26 cellular contexts compared by ENCODE assay signal in the genomic region with DNA sequence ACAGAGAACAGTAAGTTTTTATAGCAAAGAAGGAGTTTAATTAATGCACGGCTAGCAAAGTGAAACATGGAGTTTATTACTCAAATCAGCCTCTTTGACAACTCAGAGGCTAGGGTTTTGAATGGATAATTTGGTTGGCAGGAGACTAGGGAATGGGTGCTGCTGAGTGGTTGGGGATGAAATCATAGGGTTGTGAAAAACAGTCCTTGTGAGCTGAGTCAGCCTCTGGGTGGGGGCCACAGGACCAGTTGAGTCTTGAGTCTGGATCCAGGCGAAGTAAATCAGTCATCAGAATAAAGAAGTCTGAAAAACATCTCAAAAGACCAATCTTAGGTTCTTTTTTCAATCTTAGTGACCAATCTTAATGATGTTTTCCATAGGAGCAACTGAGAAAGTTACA.
DNase-seq lines count a peak whose midpoint lies in the region; ATAC-seq, FAIRE-seq and TF ChIP-seq lines count a peak whose summit lies in the region.
"Had no signal": no experiment of that assay in that cellular context is flagged by ENCODE, and none has a peak within 500 bp of the region (broad histone marks: within the 10 kb centered on the region; RNA-seq: fewer than 3 reads in every experiment).

No MANE protein-coding gene starts in this region.

- no peak for FAIRE-seq in bronchial epithelial cell (lab: Jason Lieb, UNC)
- no peak for FAIRE-seq in kidney (lab: Jason Lieb, UNC)
- no peak for FAIRE-seq in pancreas (lab: Jason Lieb, UNC)
- FAIRE-seq: A549, H1, HepG2, K562 had no signal

- no peaks in the 10 kb centered on the region for H3K27me3 Mint-ChIP-seq in chondrocyte (ENCODE audit: low read depth)
- H3K27me3 Mint-ChIP-seq: B cell had no signal

- no peak overlapping the region for H3K4me3 Mint-ChIP-seq in chondrocyte (ENCODE audit: unreplicated experiment)
- H3K4me3 Mint-ChIP-seq: B cell, CD14-positive monocyte had no signal

- DNase-seq in bronchial epithelial cell (ENCODE audit: low read depth) (peak; percentile 75), kidney (no peak), sigmoid colon (no peak), chondrocyte (ENCODE audit: low spot score) (no peak), NCI-H345 (lab: John Stamatoyannopoulos, UW) (no peak), pancreas (no peak)
- DNase-seq: DMS53, GDM1, MM.1S, NCI-H1092, NCI-H1436, NCI-H1930, NCI-H2227 treated with DMSO at 0.1 percent for 48 hours, NCI-H510A treated with DMSO at 0.1 percent for 48 hours, NCI-H748 treated with DMSO at 0.1 percent for 48 hours, SIG-M5, SK-N-SH had no signal

- TF ChIP-seq CTCF in bronchial epithelial cell (IDR thresholded peaks at IDR 0.05; ENCODE audit: insufficient read depth, low read length, severe bottlenecking) (no peak), kidney (IDR thresholded peaks at IDR 0.05; ENCODE audit: borderline replicate concordance, extremely low read depth, insufficient read depth) (no peak), sigmoid colon (IDR thresholded peaks at IDR 0.05) (no peak), chondrocyte (IDR thresholded peaks at IDR 0.05) (no peak), pancreas (IDR thresholded peaks at IDR 0.05) (no peak)

- ATAC-seq in GM19463 (IDR thresholded peaks at IDR 0.05; ENCODE audit: unreplicated experiment): peak; percentile 23
- ATAC-seq in pancreas: no peak
- ATAC-seq: A549, HCT116, HepG2, K562 had no signal

- no peak overlapping the region for H3K4me3 ChIP-seq in bronchial epithelial cell (ENCODE audit: low read depth, low read length)
- no peak overlapping the region for H3K4me3 ChIP-seq in kidney (ENCODE audit: low read length in 2 of 2)
- H3K4me3 ChIP-seq in sigmoid colon: no peak overlapping the region
- no peak overlapping the region for H3K4me3 ChIP-seq in pancreas
- H3K4me3 ChIP-seq: A549, K562 had no signal

- no peak overlapping the region for H3K27ac Mint-ChIP-seq in chondrocyte (ENCODE audit: unreplicated experiment)
- H3K27ac Mint-ChIP-seq: B cell, CD14-positive monocyte had no signal

- 65 to 87% methylated on average over 2 of the region's 2 CpGs for WGBS in sigmoid colon, 2 donors
- 67 to 76% methylated on average over 2 of the region's 2 CpGs for WGBS in pancreas, 2 donors

- H3K27me3 ChIP-seq in bronchial epithelial cell (ENCODE audit: control insufficient read depth, insufficient read depth, low read length) (no peaks in the 10 kb centered on the region), sigmoid colon (no peaks in the 10 kb centered on the region), pancreas (no peaks in the 10 kb centered on the region)

- H3K36me3 Mint-ChIP-seq in chondrocyte (ENCODE audit: low read depth): no peaks in the 10 kb centered on the region
- H3K36me3 Mint-ChIP-seq: CD14-positive monocyte had no signal

- intact Hi-C loops in kidney (cut with DNase I) (no loop called here), sigmoid colon (cut with DNase I) (no loop called here), pancreas (cut with DNase I) (no loop called here)

- H3K9me3 ChIP-seq in kidney (ENCODE audit: control insufficient read depth in 1 of 2, low read length in 2 of 2) (peaks cover 2 to 25% of the 10 kb centered on the region in 2 donors), sigmoid colon (peaks cover 0 to 3% (median 0%) of the 10 kb centered on the region in 4 donors), pancreas (no peaks in the 10 kb centered on the region)
- H3K9me3 ChIP-seq: A549, SK-N-SH had no signal

- no peaks in the 10 kb centered on the region for H3K4me1 Mint-ChIP-seq in chondrocyte (ENCODE audit: low read depth)
- H3K4me1 Mint-ChIP-seq: B cell, CD14-positive monocyte had no signal

- H3K4me1 ChIP-seq in kidney (ENCODE audit: control insufficient read depth in 1 of 2, insufficient read depth in 1 of 2, low read depth in 1 of 2, low read length in 2 of 2) (peaks cover 0 to 7% of the 10 kb centered on the region in 2 donors), sigmoid colon (peaks cover 0 to 17% (median 11%) of the 10 kb centered on the region in 4 donors), pancreas (peaks cover 0 to 8% (median under 1%) of the 10 kb centered on the region in 3 donors)
- H3K4me1 ChIP-seq: A549 had no signal

- no peak for TF ChIP-seq POLR2A in sigmoid colon (IDR thresholded peaks at IDR 0.05)

- H3K9ac ChIP-seq in kidney (ENCODE audit: low read length in 2 of 2): no peak overlapping the region
- H3K9ac ChIP-seq: SK-N-SH had no signal

- no peak for TF ChIP-seq EP300 in sigmoid colon (IDR thresholded peaks at IDR 0.05)

- H3K36me3 ChIP-seq in bronchial epithelial cell (ENCODE audit: control insufficient read depth, insufficient read depth, low read length) (no peaks in the 10 kb centered on the region), kidney (ENCODE audit: control insufficient read depth in 1 of 2, insufficient read depth in 2 of 2, low read length in 2 of 2) (no peaks in the 10 kb centered on the region), sigmoid colon (no peaks in the 10 kb centered on the region), pancreas (no peaks in the 10 kb centered on the region)

- H3K9me3 Mint-ChIP-seq in chondrocyte (ENCODE audit: low read depth): peaks cover 20% of the 10 kb centered on the region

- H3K27ac ChIP-seq in kidney (ENCODE audit: low read depth in 2 of 2, low read length in 2 of 2): peak overlapping the region; percentile 41 to 46
- H3K27ac ChIP-seq in sigmoid colon: peak overlapping the region in 3 of 4 donors; percentile 24 to 72 (median 56)
- no peak overlapping the region for H3K27ac ChIP-seq in pancreas
- H3K27ac ChIP-seq: A549, HL-60 had no signal

Comparison
In these comparisons a context has a peak if more than half of its experiments do, and no peak if none do; other contexts are left out.
1. H3K27ac ChIP-seq: peak in kidney (2 of 2) and sigmoid colon (3 of 4); none in pancreas (0 of 4).